ENCODE assay signal across 35 cellular contexts in the genomic region with DNA sequence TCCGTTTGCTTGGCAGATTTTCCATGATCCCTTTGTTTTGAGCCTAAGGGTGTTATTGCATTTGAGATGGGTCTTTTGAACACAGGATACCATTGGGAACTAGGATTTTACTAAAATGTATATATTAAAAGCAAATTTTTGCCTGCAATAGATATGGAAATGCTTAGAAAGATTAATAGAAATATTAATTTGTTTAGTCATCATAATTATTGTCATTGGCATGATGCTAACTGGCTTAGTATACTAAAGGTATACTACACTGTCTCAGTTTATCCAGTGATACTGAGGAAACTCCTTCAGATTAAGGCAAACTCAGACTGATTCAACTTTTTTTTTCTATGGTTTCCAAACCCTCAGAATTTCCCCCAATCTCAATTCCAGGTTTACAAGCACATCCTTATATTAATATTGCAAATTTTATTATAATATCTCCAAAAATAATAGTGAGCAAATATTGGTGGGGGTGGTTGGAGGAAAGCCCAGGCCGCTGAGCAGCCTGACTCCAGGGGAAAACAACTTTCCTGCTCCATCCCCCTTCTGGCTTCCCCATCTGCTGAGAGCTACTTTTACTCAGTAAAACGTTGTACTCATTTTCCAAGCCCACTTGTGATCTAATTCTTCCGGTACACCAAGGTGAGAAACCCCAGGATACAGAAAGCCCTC.
"Had no signal": no experiment of that assay in that cellular context is flagged by ENCODE, and none has a peak within 500 bp of the region (broad histone marks: within the 10 kb centered on the region; RNA-seq: fewer than 3 reads in every experiment).

No MANE protein-coding gene starts in this region.

- H3K9me3 ChIP-seq: ascending aorta had no signal

- H3K36me3 ChIP-seq: ascending aorta, WERI-Rb-1 had no signal

- H3K4me3 Mint-ChIP-seq: activated CD4-positive, alpha-beta memory T cell treated with anti-CD3 and anti-CD28 coated beads for 36 hours; activated CD4-positive, alpha-beta T cell treated with anti-CD3 and anti-CD28 coated beads for 36 hours; activated CD4-positive, alpha-beta T cell treated with anti-CD3 and anti-CD28 coated beads, Interleukin-2, amount 10 ng/mL, durations not matched to agents 24 days and 14 days; activated CD8-positive, alpha-beta memory T cell treated with anti-CD3 and anti-CD28 coated beads, Interleukin-2, amount 10 ng/mL, durations not matched to agents 7 days and 5 days; activated CD8-positive, alpha-beta T cell treated with anti-CD3 and anti-CD28 coated beads, Interleukin-2, amount 10 ng/mL, durations not matched to agents 7 days and 5 days; activated naive CD4-positive, alpha-beta T cell treated with anti-CD3 and anti-CD28 coated beads, Interleukin-2, amount 10 ng/mL, durations not matched to agents 7 days and 5 days; activated naive CD8-positive, alpha-beta T cell treated with anti-CD3 and anti-CD28 coated beads, Interleukin-2, amount 10 ng/mL, durations not matched to agents 7 days and 5 days; activated T-helper 1 cell treated with anti-CD3 and anti-CD28 coated beads, Interleukin-12 subunit alpha, Interleukin-12 subunit beta, Interleukin-2, Interleukin-4 antibody, amounts not matched to agents 30 ng/mL and 10 ng/mL and 1 ng/mL, durations not matched to agents 14 hours and 24 hours and 36 hours; brain; central memory CD8-positive, alpha-beta T cell; dendritic cell treated with granulocyte-macrophage colony-stimulating factor and Interleukin-4, amounts not matched to agents 40 ng/mL and 50 ng/mL, for 4 days; endodermal cell; T-helper 17 cell; T-helper 2 cell treated with Interferon-gamma antibody and Interleukin-4, amounts not matched to agents 5 μg/mL and 100 μg/mL, for 36 hours had no signal

- H3K27ac Mint-ChIP-seq: activated CD4-positive, alpha-beta memory T cell treated with anti-CD3 and anti-CD28 coated beads for 36 hours; activated CD4-positive, alpha-beta T cell treated with anti-CD3 and anti-CD28 coated beads for 36 hours; activated CD4-positive, alpha-beta T cell treated with anti-CD3 and anti-CD28 coated beads, Interleukin-2, amount 10 ng/mL, durations not matched to agents 24 days and 14 days; activated CD8-positive, alpha-beta memory T cell treated with anti-CD3 and anti-CD28 coated beads, Interleukin-2, amount 10 ng/mL, durations not matched to agents 7 days and 5 days; activated CD8-positive, alpha-beta T cell treated with anti-CD3 and anti-CD28 coated beads, Interleukin-2, amount 10 ng/mL, durations not matched to agents 7 days and 5 days; activated naive CD4-positive, alpha-beta T cell treated with anti-CD3 and anti-CD28 coated beads, Interleukin-2, amount 10 ng/mL, durations not matched to agents 7 days and 5 days; activated naive CD4-positive, alpha-beta T cell treated with anti-CD3 and anti-CD28 coated beads, Interleukin-2, amount 50 U/mL, for 72 hours; activated naive CD8-positive, alpha-beta T cell treated with anti-CD3 and anti-CD28 coated beads, Interleukin-2, amount 10 ng/mL, durations not matched to agents 7 days and 5 days; activated T-helper 1 cell treated with anti-CD3 and anti-CD28 coated beads, Interleukin-12 subunit alpha, Interleukin-12 subunit beta, Interleukin-2, Interleukin-4 antibody, amounts not matched to agents 30 ng/mL and 10 ng/mL and 1 ng/mL, durations not matched to agents 14 hours and 24 hours and 36 hours; activated T-helper 2 cell treated with anti-CD3 and anti-CD28 coated beads, Interferon-gamma antibody, Interleukin-2, Interleukin-4, amounts not matched to agents 10 μg/mL and 5 μg/mL and 100 μg/mL, durations not matched to agents 14 hours and 24 hours and 36 hours; brain; dendritic cell treated with granulocyte-macrophage colony-stimulating factor and Interleukin-4, amounts not matched to agents 40 ng/mL and 50 ng/mL, for 4 days; endodermal cell; T-helper 17 cell; T-helper 2 cell treated with Interferon-gamma antibody and Interleukin-4, amounts not matched to agents 5 μg/mL and 100 μg/mL, for 36 hours had no signal

- H3K36me3 Mint-ChIP-seq: activated CD4-positive, alpha-beta memory T cell treated with anti-CD3 and anti-CD28 coated beads for 36 hours; activated CD8-positive, alpha-beta memory T cell treated with anti-CD3 and anti-CD28 coated beads, Interleukin-2, amount 10 ng/mL, durations not matched to agents 7 days and 5 days; activated naive CD4-positive, alpha-beta T cell treated with anti-CD3 and anti-CD28 coated beads, Interleukin-2, amount 10 ng/mL, durations not matched to agents 7 days and 5 days; activated naive CD4-positive, alpha-beta T cell treated with anti-CD3 and anti-CD28 coated beads, Interleukin-2, amount 50 U/mL, for 72 hours; activated naive CD8-positive, alpha-beta T cell treated with anti-CD3 and anti-CD28 coated beads, Interleukin-2, amount 10 ng/mL, durations not matched to agents 7 days and 5 days; brain had no signal

- H3K9me3 Mint-ChIP-seq: activated CD4-positive, alpha-beta T cell treated with anti-CD3 and anti-CD28 coated beads, Interleukin-2, amount 10 ng/mL, durations not matched to agents 24 days and 14 days; activated naive CD4-positive, alpha-beta T cell treated with anti-CD3 and anti-CD28 coated beads, Interleukin-2, amount 10 ng/mL, durations not matched to agents 7 days and 5 days; activated T-helper 2 cell treated with anti-CD3 and anti-CD28 coated beads, Interferon-gamma antibody, Interleukin-2, Interleukin-4, amounts not matched to agents 10 μg/mL and 5 μg/mL and 100 μg/mL, durations not matched to agents 14 hours and 24 hours and 36 hours; brain; endodermal cell; T-helper 2 cell treated with Interferon-gamma antibody and Interleukin-4, amounts not matched to agents 5 μg/mL and 100 μg/mL, for 36 hours had no signal

- H3K4me1 ChIP-seq: ascending aorta had no signal

- H3K27me3 ChIP-seq: ascending aorta, dorsolateral prefrontal cortex had no signal

- ATAC-seq: activated CD4-positive, alpha-beta T cell treated with anti-CD3 and anti-CD28 coated beads for 36 hours; activated CD8-positive, alpha-beta memory T cell treated with anti-CD3 and anti-CD28 coated beads, Interleukin-2, amount 10 ng/mL, durations not matched to agents 7 days and 5 days; activated CD8-positive, alpha-beta T cell treated with anti-CD3 and anti-CD28 coated beads, Interleukin-2, amount 10 ng/mL, durations not matched to agents 7 days and 5 days; activated naive CD4-positive, alpha-beta T cell treated with anti-CD3 and anti-CD28 coated beads, Interleukin-2, amount 50 U/mL, for 72 hours; esophagus mucosa; T-helper 17 cell had no signal

- FAIRE-seq: bronchial epithelial cell, frontal cortex had no signal

- H3K27me3 Mint-ChIP-seq: activated CD4-positive, alpha-beta memory T cell treated with anti-CD3 and anti-CD28 coated beads for 36 hours; activated CD4-positive, alpha-beta T cell treated with anti-CD3 and anti-CD28 coated beads for 36 hours; activated CD4-positive, alpha-beta T cell treated with anti-CD3 and anti-CD28 coated beads, Interleukin-2, amount 10 ng/mL, durations not matched to agents 24 days and 14 days; activated CD8-positive, alpha-beta memory T cell treated with anti-CD3 and anti-CD28 coated beads, Interleukin-2, amount 10 ng/mL, durations not matched to agents 7 days and 5 days; activated naive CD4-positive, alpha-beta T cell treated with anti-CD3 and anti-CD28 coated beads, Interleukin-2, amount 10 ng/mL, durations not matched to agents 7 days and 5 days; activated naive CD8-positive, alpha-beta T cell treated with anti-CD3 and anti-CD28 coated beads, Interleukin-2, amount 10 ng/mL, durations not matched to agents 7 days and 5 days; central memory CD8-positive, alpha-beta T cell; dendritic cell treated with granulocyte-macrophage colony-stimulating factor and Interleukin-4, amounts not matched to agents 40 ng/mL and 50 ng/mL, for 4 days; T-helper 17 cell had no signal

- DNase-seq: activated CD4-positive, alpha-beta memory T cell treated with anti-CD3 and anti-CD28 coated beads for 36 hours; activated CD4-positive, alpha-beta T cell treated with anti-CD3 and anti-CD28 coated beads for 36 hours; activated CD4-positive, alpha-beta T cell treated with anti-CD3 and anti-CD28 coated beads, Interleukin-2, amount 10 ng/mL, durations not matched to agents 24 days and 14 days; activated CD4-positive, CD25-positive, alpha-beta regulatory T cell; activated CD4-positive, CD25-positive, alpha-beta regulatory T cell treated with anti-CD3 and anti-CD28 coated beads, Interleukin-2, amount 50 U/mL, for 72 hours; activated CD8-positive, alpha-beta memory T cell treated with anti-CD3 and anti-CD28 coated beads, Interleukin-2, amount 10 ng/mL, durations not matched to agents 7 days and 5 days; activated CD8-positive, alpha-beta memory T cell treated with anti-CD3 and anti-CD28 coated beads, Interleukin-2, amount 50 U/mL, for 4 hours; activated CD8-positive, alpha-beta T cell treated with anti-CD3 and anti-CD28 coated beads, Interleukin-2, amount 10 ng/mL, durations not matched to agents 7 days and 5 days; activated effector memory CD4-positive, alpha-beta T cell treated with anti-CD3 and anti-CD28 coated beads, Interleukin-2, amount 50 U/mL, for 16 hours; activated naive CD4-positive, alpha-beta T cell; activated naive CD4-positive, alpha-beta T cell treated with anti-CD3 and anti-CD28 coated beads, Interleukin-2, amount 10 ng/mL, durations not matched to agents 7 days and 5 days; activated naive CD8-positive, alpha-beta T cell treated with anti-CD3 and anti-CD28 coated beads, Interleukin-2, amount 10 ng/mL, durations not matched to agents 7 days and 5 days; activated T-cell treated with anti-CD3 and anti-CD28 coated beads, Interleukin-2, amount 50 U/mL, for 1 hour; activated T-cell treated with anti-CD3 and anti-CD28 coated beads, Interleukin-2, amount 50 U/mL, for 48 hours; dorsolateral prefrontal cortex; effector memory CD4-positive, alpha-beta T cell; endodermal cell; foreskin fibroblast; head of caudate nucleus; T-helper 1 cell; T-helper 17 cell; T1000; WERI-Rb-1 had no signal

- H3K4me3 ChIP-seq: ascending aorta, coronary artery, dorsolateral prefrontal cortex had no signal

- H3K4me1 Mint-ChIP-seq: activated CD4-positive, alpha-beta T cell treated with anti-CD3 and anti-CD28 coated beads for 36 hours; activated CD4-positive, alpha-beta T cell treated with anti-CD3 and anti-CD28 coated beads, Interleukin-2, amount 10 ng/mL, durations not matched to agents 24 days and 14 days; activated CD8-positive, alpha-beta memory T cell treated with anti-CD3 and anti-CD28 coated beads, Interleukin-2, amount 10 ng/mL, durations not matched to agents 7 days and 5 days; activated naive CD4-positive, alpha-beta T cell treated with anti-CD3 and anti-CD28 coated beads, Interleukin-2, amount 10 ng/mL, durations not matched to agents 7 days and 5 days; activated naive CD8-positive, alpha-beta T cell treated with anti-CD3 and anti-CD28 coated beads, Interleukin-2, amount 10 ng/mL, durations not matched to agents 7 days and 5 days; brain; central memory CD8-positive, alpha-beta T cell; T-helper 17 cell had no signal

- H3K27ac ChIP-seq: ascending aorta, coronary artery, dorsolateral prefrontal cortex, WERI-Rb-1 had no signal
